In genomic region chrX:18768-19454, GRCh38 we compare ENCODE assay signal across 8 cellular contexts.
DNase-seq lines count a peak whose midpoint lies in the region; ATAC-seq, FAIRE-seq and TF ChIP-seq lines count a peak whose summit lies in the region.
"Not testable (repeated sequence)": the region's sequence is repeated elsewhere in the genome, so short reads cannot be mapped to it uniquely, and the experiment has no call there.

No MANE protein-coding gene starts in this region.

- H3K9me3 Mint-ChIP-seq in activated CD4-positive, alpha-beta memory T cell treated with anti-CD3 and anti-CD28 coated beads, Interleukin-2, amount 10 ng/mL, durations not matched to agents 7 days and 5 days; mesothelial cell of epicardium: not testable (repeated sequence)

- H3K4me1 ChIP-seq in testis, result not testable (repeated sequence)

- TF ChIP-seq POLR2A in testis (IDR thresholded peaks at IDR 0.05), result not testable (repeated sequence)

- peak overlapping the region; percentile 46 for H3K4me3 Mint-ChIP-seq in activated CD4-positive, alpha-beta memory T cell treated with anti-CD3 and anti-CD28 coated beads, Interleukin-2, amount 10 ng/mL, durations not matched to agents 7 days and 5 days
- not testable (repeated sequence) for H3K4me3 Mint-ChIP-seq in mesothelial cell of epicardium

- not testable (repeated sequence) for DNase-seq in HTR-8/SVneo (ENCODE audit: insufficient read length, low spot score)
- DNase-seq in activated CD4-positive, alpha-beta memory T cell treated with anti-CD3 and anti-CD28 coated beads, Interleukin-2, amount 10 ng/mL, durations not matched to agents 7 days and 5 days, result peak; percentile 75
- peak; percentile 64 for DNase-seq in effector CD4-positive, alpha-beta T cell
- peak; percentile 25 to 68 for DNase-seq in mesothelial cell of epicardium (ENCODE audit: low spot score in 2 of 2, unreplicated experiment in 2 of 2)
- DNase-seq in testis, result peak; percentile 67

- POLR2A ChIA-PET in activated CD4-positive, alpha-beta memory T cell treated with anti-CD3 and anti-CD28 coated beads, Interleukin-2, amount 10 ng/mL, durations not matched to agents 7 days and 5 days (lab: Charles Lee), result not testable (repeated sequence)

- H3K36me3 ChIP-seq in testis (ENCODE audit: low read depth, missing control alignments), result not testable (repeated sequence)

- not testable (repeated sequence) for H3K36me3 Mint-ChIP-seq in activated CD4-positive, alpha-beta memory T cell treated with anti-CD3 and anti-CD28 coated beads, Interleukin-2, amount 10 ng/mL, durations not matched to agents 7 days and 5 days (ENCODE audit: low read depth); mesothelial cell of epicardium

- CTCF ChIA-PET in activated CD4-positive, alpha-beta memory T cell treated with anti-CD3 and anti-CD28 coated beads, Interleukin-2, amount 10 ng/mL, durations not matched to agents 7 days and 5 days (lab: Charles Lee), result not testable (repeated sequence)

- not testable (repeated sequence) for H3K27ac ChIP-seq in testis

- not testable (repeated sequence) for H3K4me3 ChIP-seq in testis

- 0% methylated on average over 8 of the region's 47 CpGs; no CpG with 5 or more reads in 1 of the 2 donors for WGBS in testis, 2 donors

- not testable (repeated sequence) for H3K27ac Mint-ChIP-seq in activated CD4-positive, alpha-beta memory T cell treated with anti-CD3 and anti-CD28 coated beads, Interleukin-2, amount 10 ng/mL, durations not matched to agents 7 days and 5 days; mesothelial cell of epicardium

- ATAC-seq in GM18511 (IDR thresholded peaks at IDR 0.05; ENCODE audit: unreplicated experiment), result peak; percentile 98
- ATAC-seq in GM21423 (IDR thresholded peaks at IDR 0.05; ENCODE audit: unreplicated experiment), result peak; percentile 89
- peak; percentile 91 for ATAC-seq in HG02973 (IDR thresholded peaks at IDR 0.05; ENCODE audit: unreplicated experiment)

- not testable (repeated sequence) for H3K4me1 Mint-ChIP-seq in activated CD4-positive, alpha-beta memory T cell treated with anti-CD3 and anti-CD28 coated beads, Interleukin-2, amount 10 ng/mL, durations not matched to agents 7 days and 5 days; mesothelial cell of epicardium

- H3K9me3 ChIP-seq in testis, result not testable (repeated sequence)

- FAIRE-seq in HTR-8/SVneo (lab: Jason Lieb, UNC), result peak; percentile 49

- not testable (repeated sequence) for H3K27me3 Mint-ChIP-seq in activated CD4-positive, alpha-beta memory T cell treated with anti-CD3 and anti-CD28 coated beads, Interleukin-2, amount 10 ng/mL, durations not matched to agents 7 days and 5 days; mesothelial cell of epicardium (ENCODE audit: low read depth)

- intact Hi-C loops in testis (cut with DNase I; ENCODE audit: low total_unique reads), result not testable (repeated sequence)

- not testable (repeated sequence) for TF ChIP-seq CTCF in mesothelial cell of epicardium (IDR thresholded peaks at IDR 0.05; ENCODE audit: unreplicated experiment); testis (IDR thresholded peaks at IDR 0.05)

- H3K27me3 ChIP-seq in testis, result not testable (repeated sequence)
